In the genomic region with DNA sequence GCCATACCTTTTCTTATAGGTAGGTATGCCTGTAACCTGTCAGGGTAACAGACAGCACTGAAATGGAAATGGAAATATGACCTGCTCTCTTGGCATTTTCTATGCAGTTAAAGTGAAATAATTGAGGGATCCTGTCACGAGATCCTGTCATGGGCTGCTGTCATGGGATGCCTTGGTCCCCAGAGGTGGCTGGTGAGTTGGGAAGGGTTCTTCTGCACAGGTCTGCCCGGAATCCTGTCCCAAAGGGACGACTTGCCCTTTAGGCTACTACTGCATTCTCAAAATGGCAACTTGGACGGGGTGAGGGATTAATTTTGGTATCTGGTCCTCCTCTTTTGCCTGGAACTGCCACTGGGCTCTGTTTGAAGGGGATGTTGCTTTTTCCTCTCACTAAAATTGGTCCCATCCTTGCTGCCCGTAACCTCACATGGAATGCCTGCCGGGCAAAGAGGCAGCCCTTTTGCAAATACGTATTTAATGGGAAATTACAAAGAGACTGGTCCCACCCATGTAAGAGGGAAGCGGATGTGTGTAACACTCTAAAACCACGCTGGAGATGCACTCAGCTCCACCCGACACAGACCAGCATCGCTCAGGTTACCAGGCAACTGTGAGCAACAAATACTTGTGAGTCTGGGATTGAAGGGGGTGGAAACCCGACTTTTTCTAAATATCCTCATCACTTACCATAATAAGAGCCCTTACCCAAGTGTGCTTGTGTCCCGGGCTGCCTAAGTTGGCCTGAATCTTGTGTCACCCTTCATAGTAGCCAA, we compare ENCODE assay signal across 9 cellular contexts. TPM values are rescaled to one million over a fixed set of nuclear protein-coding genes. Genes with fewer than 3 reads are reported as not detected.
A peak's percentile ranks its signal among the peaks of the same experiment; 100 is the strongest.
DNase-seq lines count a peak whose midpoint lies in the region; ATAC-seq lines count a peak whose summit lies in the region.
"Had no signal": no experiment of that assay in that cellular context is flagged by ENCODE, and none has a peak within 500 bp of the region (broad histone marks: within the 10 kb centered on the region; RNA-seq: fewer than 3 reads in every experiment).

No MANE protein-coding gene starts in this region.

- peak; percentile 18 for ATAC-seq in Right ventricle myocardium superior (ENCODE audit: poor library complexity)
- ATAC-seq in HG02870 (IDR thresholded peaks at IDR 0.05; ENCODE audit: unreplicated experiment), result no peak
- ATAC-seq in GM18907 (IDR thresholded peaks at IDR 0.05; ENCODE audit: unreplicated experiment), result no peak
- ATAC-seq: HCT116 had no signal

- intact Hi-C loops in Right ventricle myocardium superior (cut with DNase I), result no loop called here

- DNase-seq in HT-29 (ENCODE audit: low spot score), result peak; percentile 48
- DNase-seq in activated T-cell treated with anti-CD3 and anti-CD28 coated beads for 24 hours (ENCODE audit: low read depth), result peak; percentile 42
- no peak for DNase-seq in Right ventricle myocardium superior
- DNase-seq in stimulated activated CD4-positive, alpha-beta T cell treated with anti-CD3 and anti-CD28 coated beads, TNF-alpha, amount 100 ng/mL, for 1 hour (ENCODE audit: low read depth in 3 of 3, low spot score in 1 of 3), result peak in 2 of 3 donors; percentile 35 to 36
- no peak for DNase-seq in dedifferentiated amniotic fluid mesenchymal stem cell (ENCODE audit: extremely low spot score)
- DNase-seq in NCI-H524 treated with DMSO at 0.1 percent for 48 hours (lab: John Stamatoyannopoulos, UW), result no peak

RNA-seq across cellular contexts. Expression of a gene that starts 47.5 kb away (rescaled TPM):
- 1.3 and 8.9 TPM in 2 replicates for total RNA-seq in HT-29 (2014; rRNA removed; shearing (Covaris generic))
- total RNA-seq in Right ventricle myocardium superior, result 18.9 TPM

Comparison
In these comparisons a context has a peak if more than half of its experiments do, and no peak if none do; other contexts are left out.
1. DNase-seq: peak in HT-29 (single experiment), activated T-cell treated with anti-CD3 and anti-CD28 coated beads for 24 hours (single experiment) and stimulated activated CD4-positive, alpha-beta T cell treated with anti-CD3 and anti-CD28 coated beads, TNF-alpha, amount 100 ng/mL, for 1 hour (2 of 3); none in Right ventricle myocardium superior (single experiment), dedifferentiated amniotic fluid mesenchymal stem cell (single experiment) and NCI-H524 treated with DMSO at 0.1 percent for 48 hours (single experiment).